8 cellular contexts compared by ENCODE assay signal in the genomic region with DNA sequence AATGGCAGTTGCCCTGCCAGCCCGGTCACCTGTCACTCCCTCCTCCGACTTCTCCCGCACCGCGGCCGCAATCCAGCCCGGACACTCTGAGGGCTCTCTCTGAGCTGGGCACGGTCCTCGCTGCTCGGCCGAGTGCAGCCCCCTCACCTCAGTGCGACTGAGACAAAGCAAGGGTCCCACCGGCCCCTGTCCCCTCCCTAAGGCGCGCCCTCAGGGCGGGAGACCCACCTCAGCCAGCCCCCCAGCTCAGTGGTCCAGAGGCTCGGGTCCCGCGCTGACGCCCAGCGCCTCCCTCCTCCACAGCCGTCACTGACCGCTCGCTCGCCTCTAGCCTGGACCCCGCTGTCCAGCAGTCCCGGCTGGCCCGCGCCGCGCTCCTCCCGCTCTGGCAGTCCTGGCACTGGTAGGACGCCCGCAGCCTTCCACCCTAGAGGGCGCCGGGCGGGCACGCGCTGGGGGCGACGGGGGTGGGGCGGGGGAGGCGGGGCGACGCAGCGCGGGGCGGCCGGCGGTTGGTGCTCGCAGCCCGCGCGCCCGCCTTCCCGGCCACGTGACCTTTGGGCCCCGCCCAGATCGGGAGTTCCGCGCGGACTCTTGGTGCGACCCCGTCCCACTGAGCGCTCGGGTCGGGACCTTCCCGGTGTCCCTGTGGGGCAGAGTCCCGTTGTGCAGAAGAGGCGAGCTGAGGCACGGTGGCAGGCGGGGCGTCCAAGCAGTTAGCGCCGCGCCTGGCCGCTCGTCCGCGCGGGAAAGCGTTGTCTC. TPM values are rescaled to one million over a fixed set of nuclear protein-coding genes. Genes with fewer than 3 reads are reported as not detected.
DNase-seq lines count a peak whose midpoint lies in the region; ATAC-seq and TF ChIP-seq lines count a peak whose summit lies in the region.

No MANE protein-coding gene starts in this region.

- BruUV-seq in Calu3 (replicated peaks; lab: Mats Ljungman, UMichigan), result no TSS peak

- DNase-seq in Calu3 (peak; percentile 84), RPMI8226 (peak; percentile 88), fibroblast of the conjunctiva (ENCODE audit: low read depth) (peak; percentile 5)
- DNase-seq in activated T-helper 2 cell treated with anti-CD3 and anti-CD28 coated beads, Interferon-gamma antibody, Interleukin-2, Interleukin-4, amounts not matched to agents 10 μg/mL and 5 μg/mL and 100 μg/mL, durations not matched to agents 14 hours and 24 hours and 36 hours (ENCODE audit: low spot score), result peak; percentile 76
- DNase-seq in stimulated activated naive CD8-positive, alpha-beta T cell treated with anti-CD3 and anti-CD28 coated beads, Interleukin-15, Interleukin-2, amounts not matched to agents 100 U/mL and 50 U/mL, for 24 hours, result peak; percentile 90

- H3K4me3 Mint-ChIP-seq in Calu3 (ENCODE audit: low read depth, unreplicated experiment) (peak overlapping the region; percentile 87), nephron (peak overlapping the region; percentile 84 to 93 (median 86))
- H3K4me3 Mint-ChIP-seq in activated T-helper 2 cell treated with anti-CD3 and anti-CD28 coated beads, Interferon-gamma antibody, Interleukin-2, Interleukin-4, amounts not matched to agents 10 μg/mL and 5 μg/mL and 100 μg/mL, durations not matched to agents 14 hours and 24 hours and 36 hours (ENCODE audit: low read depth), result peak overlapping the region; percentile 86

- H3K36me3 Mint-ChIP-seq in Calu3 (ENCODE audit: insufficient read depth, unreplicated experiment) (peaks cover 27% of the 10 kb centered on the region), nephron (ENCODE audit: low read depth) (no peaks in the 10 kb centered on the region)
- no peaks in the 10 kb centered on the region for H3K36me3 Mint-ChIP-seq in activated T-helper 2 cell treated with anti-CD3 and anti-CD28 coated beads, Interferon-gamma antibody, Interleukin-2, Interleukin-4, amounts not matched to agents 10 μg/mL and 5 μg/mL and 100 μg/mL, durations not matched to agents 14 hours and 24 hours and 36 hours (ENCODE audit: low read depth)

- CTCF ChIA-PET in Calu3 (lab: Charles Lee), result interaction anchor here (0.5 to 1.5 kb wide), 4 partner anchors 16 to 202 kb away, joined by 3 to 8 read pairs (median 4); a partner anchor contains a TSS

- intact Hi-C loops in Calu3 (cut with micrococcal nuclease; ENCODE audit: unreplicated experiment), result no loop called here
- intact Hi-C loops in activated T-helper 2 cell treated with anti-CD3 and anti-CD28 coated beads, Interferon-gamma antibody, Interleukin-2, Interleukin-4, amounts not matched to agents 10 μg/mL and 5 μg/mL and 100 μg/mL, durations not matched to agents 14 hours and 24 hours and 36 hours (cut with micrococcal nuclease), result loop anchor here (1.0 kb wide), 1 partner anchor 8 kb away; a partner anchor contains a TSS

- peak overlapping the region; percentile 0 for H3K27ac Mint-ChIP-seq in Calu3 (ENCODE audit: unreplicated experiment)
- H3K27ac Mint-ChIP-seq in activated T-helper 2 cell treated with anti-CD3 and anti-CD28 coated beads, Interferon-gamma antibody, Interleukin-2, Interleukin-4, amounts not matched to agents 10 μg/mL and 5 μg/mL and 100 μg/mL, durations not matched to agents 14 hours and 24 hours and 36 hours, result no peak overlapping the region
- H3K27ac Mint-ChIP-seq in nephron, result no peak overlapping the region

- TF ChIP-seq RAD21 in Ishikawa (IDR thresholded peaks at IDR 0.05; ENCODE audit: low read depth), result 0 out of 2 replicates have a peak, but pooled peaks have one; percentile 4

- peak; percentile 52 for ATAC-seq in GM21528 (IDR thresholded peaks at IDR 0.05; ENCODE audit: low FRiP score, unreplicated experiment)
- ATAC-seq in stimulated activated naive CD8-positive, alpha-beta T cell treated with anti-CD3 and anti-CD28 coated beads, Interleukin-15, Interleukin-2, amounts not matched to agents 100 U/mL and 50 U/mL, for 24 hours, result peak; percentile 87

- H3K4me1 Mint-ChIP-seq in Calu3 (ENCODE audit: low read depth, unreplicated experiment) (peaks cover 30% of the 10 kb centered on the region), nephron (peaks cover 6% of the 10 kb centered on the region)
- H3K4me1 Mint-ChIP-seq in activated T-helper 2 cell treated with anti-CD3 and anti-CD28 coated beads, Interferon-gamma antibody, Interleukin-2, Interleukin-4, amounts not matched to agents 10 μg/mL and 5 μg/mL and 100 μg/mL, durations not matched to agents 14 hours and 24 hours and 36 hours (ENCODE audit: low read depth), result peaks cover 5% of the 10 kb centered on the region

- H3K9me3 Mint-ChIP-seq in Calu3 (ENCODE audit: low read depth, unreplicated experiment) (no peaks in the 10 kb centered on the region), nephron (no peaks in the 10 kb centered on the region)
- H3K9me3 Mint-ChIP-seq in activated T-helper 2 cell treated with anti-CD3 and anti-CD28 coated beads, Interferon-gamma antibody, Interleukin-2, Interleukin-4, amounts not matched to agents 10 μg/mL and 5 μg/mL and 100 μg/mL, durations not matched to agents 14 hours and 24 hours and 36 hours, result no peaks in the 10 kb centered on the region

- H3K27me3 Mint-ChIP-seq in Calu3 (ENCODE audit: unreplicated experiment), result no peaks in the 10 kb centered on the region
- H3K27me3 Mint-ChIP-seq in activated T-helper 2 cell treated with anti-CD3 and anti-CD28 coated beads, Interferon-gamma antibody, Interleukin-2, Interleukin-4, amounts not matched to agents 10 μg/mL and 5 μg/mL and 100 μg/mL, durations not matched to agents 14 hours and 24 hours and 36 hours (ENCODE audit: low read depth), result peaks cover 27% of the 10 kb centered on the region
- H3K27me3 Mint-ChIP-seq in nephron (ENCODE audit: low read depth), result peaks cover 48% of the 10 kb centered on the region

- TF ChIP-seq CTCF in Calu3 (IDR thresholded peaks at IDR 0.05; ENCODE audit: unreplicated experiment) (no peak), nephron (IDR thresholded peaks at IDR 0.05; ENCODE audit: unreplicated experiment in 3 of 3) (no peak)

- no peak for TF ChIP-seq EP300 in Ishikawa (IDR thresholded peaks at IDR 0.05; ENCODE audit: borderline replicate concordance)

TF ChIP-seq in Ishikawa, 13 proteins besides CTCF, POLR2A, EP300 and RAD21:
- TF ChIP-seq, protein P1, sequence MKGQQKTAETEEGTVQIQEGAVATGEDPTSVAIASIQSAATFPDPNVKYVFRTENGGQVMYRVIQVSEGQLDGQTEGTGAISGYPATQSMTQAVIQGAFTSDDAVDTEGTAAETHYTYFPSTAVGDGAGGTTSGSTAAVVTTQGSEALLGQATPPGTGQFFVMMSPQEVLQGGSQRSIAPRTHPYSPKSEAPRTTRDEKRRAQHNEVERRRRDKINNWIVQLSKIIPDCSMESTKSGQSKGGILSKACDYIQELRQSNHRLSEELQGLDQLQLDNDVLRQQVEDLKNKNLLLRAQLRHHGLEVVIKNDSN (IDR thresholded peaks at IDR 0.05), result peak; percentile 95
- TF ChIP-seq, protein P2, sequence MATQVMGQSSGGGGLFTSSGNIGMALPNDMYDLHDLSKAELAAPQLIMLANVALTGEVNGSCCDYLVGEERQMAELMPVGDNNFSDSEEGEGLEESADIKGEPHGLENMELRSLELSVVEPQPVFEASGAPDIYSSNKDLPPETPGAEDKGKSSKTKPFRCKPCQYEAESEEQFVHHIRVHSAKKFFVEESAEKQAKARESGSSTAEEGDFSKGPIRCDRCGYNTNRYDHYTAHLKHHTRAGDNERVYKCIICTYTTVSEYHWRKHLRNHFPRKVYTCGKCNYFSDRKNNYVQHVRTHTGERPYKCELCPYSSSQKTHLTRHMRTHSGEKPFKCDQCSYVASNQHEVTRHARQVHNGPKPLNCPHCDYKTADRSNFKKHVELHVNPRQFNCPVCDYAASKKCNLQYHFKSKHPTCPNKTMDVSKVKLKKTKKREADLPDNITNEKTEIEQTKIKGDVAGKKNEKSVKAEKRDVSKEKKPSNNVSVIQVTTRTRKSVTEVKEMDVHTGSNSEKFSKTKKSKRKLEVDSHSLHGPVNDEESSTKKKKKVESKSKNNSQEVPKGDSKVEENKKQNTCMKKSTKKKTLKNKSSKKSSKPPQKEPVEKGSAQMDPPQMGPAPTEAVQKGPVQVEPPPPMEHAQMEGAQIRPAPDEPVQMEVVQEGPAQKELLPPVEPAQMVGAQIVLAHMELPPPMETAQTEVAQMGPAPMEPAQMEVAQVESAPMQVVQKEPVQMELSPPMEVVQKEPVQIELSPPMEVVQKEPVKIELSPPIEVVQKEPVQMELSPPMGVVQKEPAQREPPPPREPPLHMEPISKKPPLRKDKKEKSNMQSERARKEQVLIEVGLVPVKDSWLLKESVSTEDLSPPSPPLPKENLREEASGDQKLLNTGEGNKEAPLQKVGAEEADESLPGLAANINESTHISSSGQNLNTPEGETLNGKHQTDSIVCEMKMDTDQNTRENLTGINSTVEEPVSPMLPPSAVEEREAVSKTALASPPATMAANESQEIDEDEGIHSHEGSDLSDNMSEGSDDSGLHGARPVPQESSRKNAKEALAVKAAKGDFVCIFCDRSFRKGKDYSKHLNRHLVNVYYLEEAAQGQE (IDR thresholded peaks at IDR 0.05; ENCODE audit: low read depth), result peak; percentile 55
- TF ChIP-seq EGR1 (IDR thresholded peaks at IDR 0.05) (no peak), NFIC (IDR thresholded peaks at IDR 0.05) (no peak), ZBTB7A (IDR thresholded peaks at IDR 0.05; ENCODE audit: low read depth) (peak; percentile 87), TAF1 (IDR thresholded peaks at IDR 0.05; ENCODE audit: low read depth) (peak; percentile 40; the same call in 1 of the 2 replicates), CEBPB (IDR thresholded peaks at IDR 0.05) (no peak)
- TF ChIP-seq, protein P3, sequence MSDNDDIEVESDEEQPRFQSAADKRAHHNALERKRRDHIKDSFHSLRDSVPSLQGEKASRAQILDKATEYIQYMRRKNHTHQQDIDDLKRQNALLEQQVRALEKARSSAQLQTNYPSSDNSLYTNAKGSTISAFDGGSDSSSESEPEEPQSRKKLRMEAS (IDR thresholded peaks at IDR 0.05), result peak; percentile 66; the same call in 1 of the 2 replicates

RNA-seq across cellular contexts. Expression of a gene that starts 7.9 kb away (rescaled TPM):
- 27.0 and 28.2 TPM in 2 replicates for total RNA-seq in Calu3 (2022)
- 39.3 and 42.2 TPM in 2 replicates for total RNA-seq in activated T-helper 2 cell treated with anti-CD3 and anti-CD28 coated beads, Interferon-gamma antibody, Interleukin-2, Interleukin-4, amounts not matched to agents 10 μg/mL and 5 μg/mL and 100 μg/mL, durations not matched to agents 14 hours and 24 hours and 36 hours

RNA-seq across cellular contexts. Expression of a gene that starts 43.5 kb away (rescaled TPM):
- 0.73 and 1.5 TPM in 2 replicates for total RNA-seq in Calu3 (2022)
- 0.11 and 0.62 TPM in 2 replicates for total RNA-seq in activated T-helper 2 cell treated with anti-CD3 and anti-CD28 coated beads, Interferon-gamma antibody, Interleukin-2, Interleukin-4, amounts not matched to agents 10 μg/mL and 5 μg/mL and 100 μg/mL, durations not matched to agents 14 hours and 24 hours and 36 hours

Comparison
In these comparisons a context has a peak if more than half of its experiments do, and no peak if none do; other contexts are left out.
1. Peak in every context shown above with its lines: DNase-seq and ATAC-seq.
2. DNase-seq: peak in every context shown above with its lines; median percentile 90 in stimulated activated naive CD8-positive, alpha-beta T cell treated with anti-CD3 and anti-CD28 coated beads, Interleukin-15, Interleukin-2, amounts not matched to agents 100 U/mL and 50 U/mL, for 24 hours; 88 in RPMI8226; 84 in Calu3; 76 in activated T-helper 2 cell treated with anti-CD3 and anti-CD28 coated beads, Interferon-gamma antibody, Interleukin-2, Interleukin-4, amounts not matched to agents 10 μg/mL and 5 μg/mL and 100 μg/mL, durations not matched to agents 14 hours and 24 hours and 36 hours; 5 in fibroblast of the conjunctiva.